ENCODE assay signal across 17 cellular contexts in the genomic region with DNA sequence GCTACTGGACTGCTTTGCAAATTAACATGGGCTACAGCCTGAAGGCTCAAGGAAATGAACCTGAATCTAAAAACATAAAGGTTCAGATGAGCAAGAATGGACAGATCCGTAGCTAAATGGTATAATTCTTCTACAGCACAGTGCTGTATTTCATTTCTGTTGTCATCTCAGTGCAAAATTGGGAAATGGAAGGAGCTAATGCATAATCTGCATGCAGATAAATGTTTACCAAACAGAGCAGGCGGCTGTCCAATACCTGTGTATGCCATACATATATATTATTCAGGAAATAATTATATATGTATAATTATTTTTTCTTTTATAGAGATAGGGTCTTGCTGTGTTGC. TPM values are rescaled to one million over a fixed set of nuclear protein-coding genes. Genes with fewer than 3 reads are reported as not detected.
A peak's percentile ranks its signal among the peaks of the same experiment; 100 is the strongest.
DNase-seq lines count a peak whose midpoint lies in the region; ATAC-seq, FAIRE-seq and TF ChIP-seq lines count a peak whose summit lies in the region.
"Had no signal": no experiment of that assay in that cellular context is flagged by ENCODE, and none has a peak within 500 bp of the region (broad histone marks: within the 10 kb centered on the region; RNA-seq: fewer than 3 reads in every experiment).

No MANE protein-coding gene starts in this region.

- H3K4me3 ChIP-seq in OCI-LY7 (ENCODE audit: low read depth, low read length, poor library complexity, severe bottlenecking) (no peak overlapping the region), dorsolateral prefrontal cortex (no peak overlapping the region), osteoblast (ENCODE audit: insufficient read depth, low read length) (no peak overlapping the region)
- H3K4me3 ChIP-seq: gastroesophageal sphincter, lower lobe of right lung, ovary, spleen, tibial artery had no signal

- H3K9me2 ChIP-seq in OCI-LY7 (ENCODE audit: insufficient read depth, low read length) = no peaks in the 10 kb centered on the region

- H3K4me1 ChIP-seq in OCI-LY7 (ENCODE audit: insufficient read depth, low read length, poor library complexity, severe bottlenecking) (peaks cover 20% of the 10 kb centered on the region), osteoblast (ENCODE audit: insufficient read depth, low read length) (peaks cover under 1% of the 10 kb centered on the region)
- H3K4me1 ChIP-seq: lower lobe of right lung had no signal

- peaks cover 9% of the 10 kb centered on the region for H3K4me1 Mint-ChIP-seq in activated CD8-positive, alpha-beta T cell treated with anti-CD3 and anti-CD28 coated beads for 36 hours (ENCODE audit: low read depth)
- H3K4me1 Mint-ChIP-seq in activated CD8-positive, alpha-beta T cell treated with anti-CD3 and anti-CD28 coated beads, Interleukin-2, amount 10 ng/mL, durations not matched to agents 7 days and 5 days (ENCODE audit: low read depth) = peaks cover 15% of the 10 kb centered on the region

- H3K27ac Mint-ChIP-seq in activated CD8-positive, alpha-beta T cell treated with anti-CD3 and anti-CD28 coated beads for 36 hours = no peak overlapping the region
- H3K27ac Mint-ChIP-seq in activated CD8-positive, alpha-beta T cell treated with anti-CD3 and anti-CD28 coated beads, Interleukin-2, amount 10 ng/mL, durations not matched to agents 7 days and 5 days = no peak overlapping the region
- H3K27ac Mint-ChIP-seq: activated naive CD4-positive, alpha-beta T cell treated with anti-CD3 and anti-CD28 coated beads for 36 hours had no signal

- no peak for FAIRE-seq in frontal cortex (lab: Jason Lieb, UNC)

- CTCF ChIA-PET in activated CD8-positive, alpha-beta T cell treated with anti-CD3 and anti-CD28 coated beads for 36 hours (lab: Charles Lee) = interaction anchor here (0.8 to 2.2 kb wide), 33 partner anchors 9 to 693 kb away, joined by 3 to 15 read pairs (median 4); a partner anchor contains a TSS
- CTCF ChIA-PET in activated CD8-positive, alpha-beta T cell treated with anti-CD3 and anti-CD28 coated beads, Interleukin-2, amount 10 ng/mL, durations not matched to agents 7 days and 5 days (lab: Charles Lee) = interaction anchor here (0.6 to 2.3 kb wide), 29 partner anchors 10 to 811 kb away, joined by 3 to 16 read pairs (median 4); a partner anchor contains a TSS
- CTCF ChIA-PET in OCI-LY7 (lab: Charles Lee; ENCODE audit: unreplicated experiment) = interaction anchor here (0.6 to 1.0 kb wide), 2 partner anchors 42 to 162 kb away, joined by 3 read pairs; no protein-coding TSS in a partner anchor

- no TSS peak for BruUV-seq in OCI-LY7 (replicated peaks; lab: Mats Ljungman, UMichigan)

- H3K36me3 Mint-ChIP-seq in activated CD8-positive, alpha-beta T cell treated with anti-CD3 and anti-CD28 coated beads for 36 hours (ENCODE audit: low read depth) = peaks cover 10% of the 10 kb centered on the region
- peaks cover 10% of the 10 kb centered on the region for H3K36me3 Mint-ChIP-seq in activated CD8-positive, alpha-beta T cell treated with anti-CD3 and anti-CD28 coated beads, Interleukin-2, amount 10 ng/mL, durations not matched to agents 7 days and 5 days (ENCODE audit: low read depth)

- ATAC-seq in activated CD8-positive, alpha-beta T cell treated with anti-CD3 and anti-CD28 coated beads for 36 hours = no peak
- ATAC-seq in activated CD8-positive, alpha-beta T cell treated with anti-CD3 and anti-CD28 coated beads, Interleukin-2, amount 10 ng/mL, durations not matched to agents 7 days and 5 days = no peak
- no peak for ATAC-seq in GM18511 (IDR thresholded peaks at IDR 0.05; ENCODE audit: unreplicated experiment)
- ATAC-seq: activated T-cell treated with anti-CD3 and anti-CD28 coated beads, Interleukin-2, amount 50 U/mL, for 4 hours; gastroesophageal sphincter had no signal

- H3K27me3 Mint-ChIP-seq in activated CD8-positive, alpha-beta T cell treated with anti-CD3 and anti-CD28 coated beads for 36 hours = no peaks in the 10 kb centered on the region
- H3K27me3 Mint-ChIP-seq in activated CD8-positive, alpha-beta T cell treated with anti-CD3 and anti-CD28 coated beads, Interleukin-2, amount 10 ng/mL, durations not matched to agents 7 days and 5 days (ENCODE audit: low read depth) = peaks cover 7% of the 10 kb centered on the region

- H3K4me2 ChIP-seq in OCI-LY7 (ENCODE audit: low read length) (no peak overlapping the region), osteoblast (ENCODE audit: insufficient read depth, low read length) (no peak overlapping the region)

- POLR2A ChIA-PET in activated CD8-positive, alpha-beta T cell treated with anti-CD3 and anti-CD28 coated beads for 36 hours (lab: Charles Lee) = interaction anchor here (0.5 to 2.0 kb wide), 4 partner anchors 16 to 213 kb away, joined by 3 to 6 read pairs (median 4); a partner anchor contains a TSS
- POLR2A ChIA-PET in activated CD8-positive, alpha-beta T cell treated with anti-CD3 and anti-CD28 coated beads, Interleukin-2, amount 10 ng/mL, durations not matched to agents 7 days and 5 days (lab: Charles Lee) = no interaction called here
- POLR2A ChIA-PET in OCI-LY7 (lab: Charles Lee) = interaction anchor here (1.0 kb wide), 1 partner anchor 14 kb away, joined by 4 read pairs; no protein-coding TSS in a partner anchor

- H3K79me2 ChIP-seq in OCI-LY7 (ENCODE audit: insufficient read depth, low read depth, low read length) = peaks cover 7% of the 10 kb centered on the region
- H3K79me2 ChIP-seq in osteoblast (ENCODE audit: insufficient read depth, low read length) = peaks cover 7% of the 10 kb centered on the region

- intact Hi-C loops in activated CD8-positive, alpha-beta T cell treated with anti-CD3 and anti-CD28 coated beads for 36 hours (cut with micrococcal nuclease) = loop anchor here (10.0 kb wide), 1 partner anchor 685 kb away; no protein-coding TSS in a partner anchor
- intact Hi-C loops in OCI-LY7 (cut with micrococcal nuclease; ENCODE audit: unreplicated experiment) = loop anchor here (5.0 to 10.0 kb wide), 4 partner anchors 545 to 813 kb away; a partner anchor contains a TSS
- intact Hi-C loops in dorsolateral prefrontal cortex (cut with DNase I) = loop anchor here (2.0 to 10.0 kb wide), 4 partner anchors 78 to 765 kb away; a partner anchor contains a TSS

- H3K36me3 ChIP-seq in OCI-LY7 (ENCODE audit: insufficient read depth, low read length) (peaks cover 6% of the 10 kb centered on the region), osteoblast (ENCODE audit: insufficient read depth, low read length) (no peaks in the 10 kb centered on the region)
- H3K36me3 ChIP-seq: gastroesophageal sphincter, lower lobe of right lung, ovary, spleen, tibial artery had no signal

- TF ChIP-seq CTCF in activated CD8-positive, alpha-beta T cell treated with anti-CD3 and anti-CD28 coated beads for 36 hours (IDR thresholded peaks at IDR 0.05) = peak; percentile 12
- no peak for TF ChIP-seq CTCF in OCI-LY7 (conservative IDR thresholded peaks at IDR 0.05; ENCODE audit: low read length)
- peak in 10 of 56 donors; percentile 1 to 28 (median 10) for TF ChIP-seq CTCF in dorsolateral prefrontal cortex (IDR thresholded peaks at IDR 0.05 in 54 of 56, conservative IDR thresholded peaks at IDR 0.05 in 2 of 56; ENCODE audit: low read depth in 1 of 56, partially characterized antibody in 56 of 56)
- no peak for TF ChIP-seq CTCF in osteoblast (IDR thresholded peaks at IDR 0.05; ENCODE audit: extremely low read depth, low read depth, low read length)

- H2AFZ ChIP-seq in OCI-LY7 (ENCODE audit: low read length) (peak overlapping the region; percentile 43; the same call in 1 of the 2 replicates), osteoblast (ENCODE audit: low read length) (peak overlapping the region; percentile 63)

- no peaks in the 10 kb centered on the region for H3K9me3 ChIP-seq in OCI-LY7 (ENCODE audit: low read length)
- no peaks in the 10 kb centered on the region for H3K9me3 ChIP-seq in osteoblast (ENCODE audit: low read depth, low read length)
- H3K9me3 ChIP-seq: gastroesophageal sphincter, lower lobe of right lung, ovary, spleen, tibial artery had no signal

- H3K4me3 Mint-ChIP-seq in activated CD8-positive, alpha-beta T cell treated with anti-CD3 and anti-CD28 coated beads for 36 hours = no peak overlapping the region
- H3K4me3 Mint-ChIP-seq in activated CD8-positive, alpha-beta T cell treated with anti-CD3 and anti-CD28 coated beads, Interleukin-2, amount 10 ng/mL, durations not matched to agents 7 days and 5 days = no peak overlapping the region
- H3K4me3 Mint-ChIP-seq: activated naive CD4-positive, alpha-beta T cell treated with anti-CD3 and anti-CD28 coated beads for 36 hours; activated T-cell treated with anti-CD3 and anti-CD28 coated beads, Interleukin-2, amount 50 U/mL, for 4 hours had no signal

- H3K27ac ChIP-seq in OCI-LY7 (ENCODE audit: low read depth, low read length, poor library complexity, severe bottlenecking) (no peak overlapping the region), dorsolateral prefrontal cortex (peak overlapping the region in 48 of 59 donors; percentile 2 to 86 (median 65)), osteoblast (ENCODE audit: low read depth, low read length) (no peak overlapping the region)
- H3K27ac ChIP-seq: HL-60, lower lobe of right lung, ovary, tibial artery had no signal

- no peaks in the 10 kb centered on the region for H3K27me3 ChIP-seq in dorsolateral prefrontal cortex
- no peaks in the 10 kb centered on the region for H3K27me3 ChIP-seq in osteoblast (ENCODE audit: insufficient read depth, low read length)
- H3K27me3 ChIP-seq: gastroesophageal sphincter, ovary, spleen, tibial artery had no signal

- DNase-seq in activated CD8-positive, alpha-beta T cell treated with anti-CD3 and anti-CD28 coated beads for 36 hours = no peak
- DNase-seq in activated CD8-positive, alpha-beta T cell treated with anti-CD3 and anti-CD28 coated beads, Interleukin-2, amount 10 ng/mL, durations not matched to agents 7 days and 5 days = no peak
- no peak for DNase-seq in OCI-LY7 (ENCODE audit: low spot score)
- DNase-seq in dorsolateral prefrontal cortex = no peak
- no peak for DNase-seq in osteoblast (ENCODE audit: insufficient read length, low spot score, missing footprints)
- no peak for DNase-seq in frontal cortex (ENCODE audit: low spot score in 2 of 2)
- no peak for DNase-seq in NCI-H345 treated with DMSO at 0.1 percent for 48 hours (lab: John Stamatoyannopoulos, UW; ENCODE audit: unreplicated experiment)
- DNase-seq: DMS79 treated with DMSO at 0.1 percent for 48 hours, spleen, tibial artery had no signal

- H4K20me1 ChIP-seq in OCI-LY7 (ENCODE audit: insufficient read depth, low read length) = peaks cover 2% of the 10 kb centered on the region; the same call in 1 of the 2 replicates
- H4K20me1 ChIP-seq in osteoblast (ENCODE audit: insufficient read depth, low read length) = peaks cover 6% of the 10 kb centered on the region

- H3K9me3 Mint-ChIP-seq in activated CD8-positive, alpha-beta T cell treated with anti-CD3 and anti-CD28 coated beads for 36 hours = peaks cover 6% of the 10 kb centered on the region
- H3K9me3 Mint-ChIP-seq in activated CD8-positive, alpha-beta T cell treated with anti-CD3 and anti-CD28 coated beads, Interleukin-2, amount 10 ng/mL, durations not matched to agents 7 days and 5 days (ENCODE audit: insufficient read depth) = no peaks in the 10 kb centered on the region

RNA-seq across cellular contexts. Expression of a gene that starts 4.3 kb away (rescaled TPM):
- 100 to 1,000 TPM; 426 to 442 TPM for total RNA-seq in activated CD8-positive, alpha-beta T cell treated with anti-CD3 and anti-CD28 coated beads for 36 hours
- 100 to 1,000 TPM; 214 to 216 TPM for total RNA-seq in activated CD8-positive, alpha-beta T cell treated with anti-CD3 and anti-CD28 coated beads, Interleukin-2, amount 10 ng/mL, durations not matched to agents 7 days and 5 days
- total RNA-seq in OCI-LY7 (2014; rRNA removed; shearing (Covaris generic)) = 290 and 326 TPM in 2 replicates
- total RNA-seq in OCI-LY7 (2022) (314 and 362 TPM in 2 replicates), dorsolateral prefrontal cortex (100 to 1,000 TPM; 167 to 280 (median 215) TPM), osteoblast (499 and 624 TPM in 2 replicates), frontal cortex (216 TPM)

RNA-seq across cellular contexts. Expression of a gene that starts 36.5 kb away (rescaled TPM):
- total RNA-seq in activated CD8-positive, alpha-beta T cell treated with anti-CD3 and anti-CD28 coated beads for 36 hours = 100 to 1,000 TPM; 154 to 161 TPM
- 10 to 100 TPM; 92.7 to 93.3 TPM for total RNA-seq in activated CD8-positive, alpha-beta T cell treated with anti-CD3 and anti-CD28 coated beads, Interleukin-2, amount 10 ng/mL, durations not matched to agents 7 days and 5 days
- total RNA-seq in OCI-LY7 (2014; rRNA removed; shearing (Covaris generic)) = 66.7 and 76.0 TPM in 2 replicates
- total RNA-seq in OCI-LY7 (2022) (116 and 123 TPM in 2 replicates), dorsolateral prefrontal cortex (10 to 100 TPM; 35.2 to 73.6 (median 57.5) TPM), osteoblast (113 and 116 TPM in 2 replicates), frontal cortex (71.7 TPM)

Comparison
In these comparisons a context has a peak if more than half of its experiments do, and no peak if none do; other contexts are left out.
1. H3K27ac ChIP-seq: peak in dorsolateral prefrontal cortex (48 of 59); none in OCI-LY7 (single experiment) and osteoblast (single experiment).